12 cellular contexts compared by ENCODE assay signal in genomic region chr17:2172447-2172938, GRCh38.
DNase-seq lines count a peak whose midpoint lies in the region; ATAC-seq and TF ChIP-seq lines count a peak whose summit lies in the region.
"Had no signal": no experiment of that assay in that cellular context is flagged by ENCODE, and none has a peak within 500 bp of the region (broad histone marks: within the 10 kb centered on the region; RNA-seq: fewer than 3 reads in every experiment).

No MANE protein-coding gene starts in this region.

- H3K4me3 Mint-ChIP-seq in stimulated activated naive B cell treated with anti-CD40 and anti-IgM and Interleukin-4, amounts not matched to agents 10 μg/mL and 1 μg/mL and 100 μg/mL, for 72 hours = no peak overlapping the region
- H3K4me3 Mint-ChIP-seq: activated naive CD8-positive, alpha-beta T cell; IgD-negative memory B cell; memory B cell had no signal

- H3K27ac ChIP-seq in BLaER1 = no peak overlapping the region
- peak overlapping the region; percentile 54 for H3K27ac ChIP-seq in parathyroid adenoma

- no peak for ATAC-seq in GM21381 (IDR thresholded peaks at IDR 0.05; ENCODE audit: unreplicated experiment)
- ATAC-seq in stimulated activated naive B cell treated with anti-CD40 and anti-IgM and Interleukin-4, amounts not matched to agents 10 μg/mL and 1 μg/mL and 100 μg/mL, for 72 hours (replicated peaks) = no peak

- H3K9me3 Mint-ChIP-seq in stimulated activated naive B cell treated with anti-CD40 and anti-IgM and Interleukin-4, amounts not matched to agents 10 μg/mL and 1 μg/mL and 100 μg/mL, for 72 hours = no peaks in the 10 kb centered on the region
- H3K9me3 Mint-ChIP-seq: IgD-negative memory B cell, memory B cell had no signal

- TF ChIP-seq CTCF in parathyroid adenoma (IDR thresholded peaks at IDR 0.05) = no peak

- peaks cover 42 to 45% of the 10 kb centered on the region in 2 donors for H3K36me3 Mint-ChIP-seq in stimulated activated naive B cell treated with anti-CD40 and anti-IgM and Interleukin-4, amounts not matched to agents 10 μg/mL and 1 μg/mL and 100 μg/mL, for 72 hours

- DNase-seq in T1000 (lab: John Stamatoyannopoulos, UW) (peak; percentile 43), glomerular visceral epithelial cell (ENCODE audit: extremely low spot score) (peak; percentile 72), DMS 273 (lab: John Stamatoyannopoulos, UW; ENCODE audit: unreplicated experiment) (no peak)
- DNase-seq in activated CD4-positive, alpha-beta T cell treated with anti-CD3 and anti-CD28 coated beads for 48 hours = no peak
- no peak for DNase-seq in stimulated activated naive B cell treated with anti-CD40 and anti-IgM and Interleukin-4, amounts not matched to agents 10 μg/mL and 1 μg/mL and 100 μg/mL, for 72 hours
- DNase-seq: stimulated activated naive CD4-positive, alpha-beta T cell had no signal

- H3K79me2 ChIP-seq in parathyroid adenoma = no peaks in the 10 kb centered on the region

- H3K4me1 ChIP-seq in BLaER1 (peaks cover 8% of the 10 kb centered on the region; the same call in 1 of the 2 replicates), parathyroid adenoma (no peaks in the 10 kb centered on the region)

- H3K36me3 ChIP-seq in BLaER1 (peaks cover 99% of the 10 kb centered on the region), parathyroid adenoma (ENCODE audit: control insufficient read depth, insufficient read depth, low read length) (no peaks in the 10 kb centered on the region)

- H3K4me3 ChIP-seq in BLaER1 (no peak overlapping the region), parathyroid adenoma (ENCODE audit: low read depth, low read length) (no peak overlapping the region)

- no peaks in the 10 kb centered on the region for H4K20me1 ChIP-seq in BLaER1

- H3K27me3 ChIP-seq in BLaER1 (no peaks in the 10 kb centered on the region), parathyroid adenoma (ENCODE audit: control insufficient read depth, insufficient read depth, low read length) (no peaks in the 10 kb centered on the region)

- H3K4me2 ChIP-seq in BLaER1 (no peak overlapping the region), parathyroid adenoma (ENCODE audit: low read length) (no peak overlapping the region)

- H3K27ac Mint-ChIP-seq in stimulated activated naive B cell treated with anti-CD40 and anti-IgM and Interleukin-4, amounts not matched to agents 10 μg/mL and 1 μg/mL and 100 μg/mL, for 72 hours = no peak overlapping the region
- H3K27ac Mint-ChIP-seq: activated naive CD8-positive, alpha-beta T cell; IgD-negative memory B cell; memory B cell had no signal

- H3K9me3 ChIP-seq in BLaER1 (no peaks in the 10 kb centered on the region), parathyroid adenoma (ENCODE audit: control insufficient read depth, low read length) (no peaks in the 10 kb centered on the region)

- peaks cover 0 to 2% of the 10 kb centered on the region in 2 donors for H3K4me1 Mint-ChIP-seq in stimulated activated naive B cell treated with anti-CD40 and anti-IgM and Interleukin-4, amounts not matched to agents 10 μg/mL and 1 μg/mL and 100 μg/mL, for 72 hours
- H3K4me1 Mint-ChIP-seq: memory B cell had no signal

- 0 out of 2 replicates have a peak overlapping the region, but pooled peaks have one; percentile 29 for H3K9ac ChIP-seq in BLaER1
- no peak overlapping the region for H3K9ac ChIP-seq in parathyroid adenoma

- H2AFZ ChIP-seq in parathyroid adenoma = no peak overlapping the region

- no peaks in the 10 kb centered on the region for H3K27me3 Mint-ChIP-seq in stimulated activated naive B cell treated with anti-CD40 and anti-IgM and Interleukin-4, amounts not matched to agents 10 μg/mL and 1 μg/mL and 100 μg/mL, for 72 hours
- H3K27me3 Mint-ChIP-seq: activated naive CD8-positive, alpha-beta T cell; IgD-negative memory B cell; memory B cell had no signal

Comparison
In these comparisons a context has a peak if more than half of its experiments do, and no peak if none do; other contexts are left out.
1. DNase-seq: peak in T1000 (single experiment) and glomerular visceral epithelial cell (single experiment); none in activated CD4-positive, alpha-beta T cell treated with anti-CD3 and anti-CD28 coated beads for 48 hours (single experiment), stimulated activated naive B cell treated with anti-CD40 and anti-IgM and Interleukin-4, amounts not matched to agents 10 μg/mL and 1 μg/mL and 100 μg/mL, for 72 hours (single experiment) and DMS 273 (single experiment).